9 cellular contexts compared by ENCODE assay signal in genomic region chr5:157290981-157291711, GRCh38. TPM values are rescaled to one million over a fixed set of nuclear protein-coding genes. Genes with fewer than 3 reads are reported as not detected.
DNase-seq lines count a peak whose midpoint lies in the region; ATAC-seq lines count a peak whose summit lies in the region.
"Had no signal": no experiment of that assay in that cellular context is flagged by ENCODE, and none has a peak within 500 bp of the region (broad histone marks: within the 10 kb centered on the region; RNA-seq: fewer than 3 reads in every experiment).

No MANE protein-coding gene starts in this region.

- CTCF ChIA-PET in T-cell (lab: Charles Lee), result no interaction called here

- peaks cover 17% of the 10 kb centered on the region for H3K4me1 ChIP-seq in mesodermal cell (ENCODE audit: control insufficient read depth, insufficient read depth, low read length, poor library complexity, severe bottlenecking)

- no peaks in the 10 kb centered on the region for H3K9me3 ChIP-seq in mesodermal cell (ENCODE audit: control insufficient read depth, low read length)

- POLR2A ChIA-PET in T-cell (lab: Charles Lee), result interaction anchor here in 1 of 2 donors (0.6 kb wide), 1 partner anchor 22 kb away, joined by 3 read pairs; no protein-coding TSS in a partner anchor

- peaks cover 77% of the 10 kb centered on the region for H3K4me1 Mint-ChIP-seq in activated T-cell treated with anti-CD3 and anti-CD28 coated beads, Interleukin-2, amount 50 U/mL, for 4 hours (ENCODE audit: low read depth)
- peaks cover 73 to 84% (median 83%) of the 10 kb centered on the region in 3 donors for H3K4me1 Mint-ChIP-seq in T-cell

- no peak overlapping the region for H3K4me3 Mint-ChIP-seq in activated T-cell treated with anti-CD3 and anti-CD28 coated beads, Interleukin-2, amount 50 U/mL, for 4 hours
- H3K4me3 Mint-ChIP-seq in T-cell, result peak overlapping the region in 1 of 3 donors; percentile 19

- H3K27me3 Mint-ChIP-seq in activated T-cell treated with anti-CD3 and anti-CD28 coated beads, Interleukin-2, amount 50 U/mL, for 4 hours (ENCODE audit: low read depth), result no peaks in the 10 kb centered on the region
- no peaks in the 10 kb centered on the region for H3K27me3 Mint-ChIP-seq in T-cell

- H3K36me3 ChIP-seq in mesodermal cell (ENCODE audit: control insufficient read depth, insufficient read depth, low read length), result peaks cover 33% of the 10 kb centered on the region

- no peak for DNase-seq in activated T-cell treated with anti-CD3 and anti-CD28 coated beads, Interleukin-2, amount 50 U/mL, for 4 hours
- DNase-seq in activated T-cell treated with anti-CD3 and anti-CD28 coated beads for 4 hours (no peak), T-cell (peak in 1 of 34 experiments; percentile 26), NCI-H524 (lab: John Stamatoyannopoulos, UW) (no peak), HPDE6-E6E7 (ENCODE audit: extremely low spot score) (no peak)
- DNase-seq in stimulated activated naive CD4-positive, alpha-beta T cell treated with Interleukin-2 at 50 U/mL for 16 hours (lab: John Stamatoyannopoulos, UW), result no peak

- 93% methylated on average over 10 of the region's 10 CpGs for WGBS in mesodermal cell (ENCODE audit: insufficient coverage in 2 of 2), 2 experiments

- peak; percentile 62 to 63 for ATAC-seq in activated T-cell treated with anti-CD3 and anti-CD28 coated beads, Interleukin-2, amount 50 U/mL, for 4 hours
- ATAC-seq in HG02938 (IDR thresholded peaks at IDR 0.05; ENCODE audit: unreplicated experiment) (peak; percentile 89), T-cell (replicated peaks in 1 of 4) (no peak)

- peaks cover 64% of the 10 kb centered on the region for H3K36me3 Mint-ChIP-seq in activated T-cell treated with anti-CD3 and anti-CD28 coated beads, Interleukin-2, amount 50 U/mL, for 4 hours (ENCODE audit: insufficient read depth)
- H3K36me3 Mint-ChIP-seq in T-cell, result peaks cover 74% of the 10 kb centered on the region

- no peak overlapping the region for H3K4me3 ChIP-seq in mesodermal cell (ENCODE audit: extremely low read depth, insufficient read depth, low read length, poor library complexity, severe bottlenecking)

- H3K27ac ChIP-seq in mesodermal cell (ENCODE audit: low read depth, low read length, severe bottlenecking), result peak overlapping the region; percentile 77
- H3K27ac ChIP-seq: VCaP had no signal

- H3K9me3 Mint-ChIP-seq in activated T-cell treated with anti-CD3 and anti-CD28 coated beads, Interleukin-2, amount 50 U/mL, for 4 hours, result no peaks in the 10 kb centered on the region
- no peaks in the 10 kb centered on the region for H3K9me3 Mint-ChIP-seq in T-cell

- H3K27ac Mint-ChIP-seq in T-cell, result peak overlapping the region; percentile 84 to 86

RNA-seq across cellular contexts. Expression of gene CYFIP2, which starts 25.2 kb away (rescaled TPM):
- 100 to 1,000 TPM; 160 to 191 (median 175) TPM for total RNA-seq in activated T-cell treated with anti-CD3 and anti-CD28 coated beads, Interleukin-2, amount 50 U/mL, for 4 hours
- total RNA-seq in T-cell, result 100 to 1,000 TPM; 362 to 497 (median 398) TPM
- polyA plus RNA-seq in mesodermal cell (2013, experiment 1 of 2), result 47.4 TPM
- polyA plus RNA-seq in mesodermal cell (2013, experiment 2 of 2), result 37.2 TPM

Comparison
In these comparisons a context has a peak if more than half of its experiments do, and no peak if none do; other contexts are left out.
1. ATAC-seq: peak in activated T-cell treated with anti-CD3 and anti-CD28 coated beads, Interleukin-2, amount 50 U/mL, for 4 hours (2 of 2) and HG02938 (single experiment); none in T-cell (0 of 4).